In genomic region chr2:33068261-33068660, GRCh38 we compare ENCODE assay signal across 1 cellular context.
TF ChIP-seq lines count a peak whose summit lies in the region.

No MANE protein-coding gene starts in this region.

TF ChIP-seq in SK-N-SH, 30 proteins besides CTCF, POLR2A, EP300 and RAD21 (continued from another document):
- TF ChIP-seq REST (IDR thresholded peaks at IDR 0.05; ENCODE audit: low read depth, low read length) = no peak
- peak; percentile 75; the same call in 1 of the 2 replicates for TF ChIP-seq POLR2AphosphoS5 (IDR thresholded peaks at IDR 0.05; ENCODE audit: low read depth, low read length)
- TF ChIP-seq ZBTB33 (IDR thresholded peaks at IDR 0.05; ENCODE audit: borderline replicate concordance, low read depth) = peak; percentile 79; the same call in 1 of the 2 replicates
- peak; percentile 90 for TF ChIP-seq TEAD4 (IDR thresholded peaks at IDR 0.05; ENCODE audit: borderline replicate concordance, insufficient read depth)
- TF ChIP-seq RCOR1 (IDR thresholded peaks at IDR 0.05; ENCODE audit: low read length) = no peak
- TF ChIP-seq CHD2 (IDR thresholded peaks at IDR 0.05; ENCODE audit: low read length, partially characterized antibody) = no peak
- TF ChIP-seq ELF1 (IDR thresholded peaks at IDR 0.05) = no peak
- TF ChIP-seq FOXJ3 (CRISPR knock-in tag; IDR thresholded peaks at IDR 0.05) = no peak
- TF ChIP-seq EZH2phosphoT487 (IDR thresholded peaks at IDR 0.05; ENCODE audit: borderline replicate concordance, low read depth) = no peak
- no peak; the same call in 1 of the 2 replicates for TF ChIP-seq GABPA (IDR thresholded peaks at IDR 0.05; ENCODE audit: low read depth)
- no peak for TF ChIP-seq MXI1 (IDR thresholded peaks at IDR 0.05; ENCODE audit: low read depth, low read length)
- TF ChIP-seq PBX3 (IDR thresholded peaks at IDR 0.05) = peak; percentile 96
- peak; percentile 68 for TF ChIP-seq NFIC (IDR thresholded peaks at IDR 0.05; ENCODE audit: borderline replicate concordance)
- TF ChIP-seq RXRA (IDR thresholded peaks at IDR 0.05; ENCODE audit: borderline replicate concordance, low read depth) = peak; percentile 87; the same call in 1 of the 2 replicates
- no peak for TF ChIP-seq USF1 (IDR thresholded peaks at IDR 0.05; ENCODE audit: borderline replicate concordance, low read depth)
- TF ChIP-seq FOSL2 (IDR thresholded peaks at IDR 0.05; ENCODE audit: borderline replicate concordance, low read depth) = peak; percentile 98
- no peak for TF ChIP-seq MAX (IDR thresholded peaks at IDR 0.05; ENCODE audit: low read depth)
- TF ChIP-seq YY1 (IDR thresholded peaks at IDR 0.05; ENCODE audit: low read depth) = no peak
- TF ChIP-seq USF2 (IDR thresholded peaks at IDR 0.05; ENCODE audit: borderline replicate concordance, low read depth, low read length) = no peak
- peak; percentile 28; the same call in 1 of the 2 replicates for TF ChIP-seq FOXM1 (IDR thresholded peaks at IDR 0.05; ENCODE audit: low read depth)
- no peak for TF ChIP-seq SIN3A (IDR thresholded peaks at IDR 0.05; ENCODE audit: borderline replicate concordance, low read depth, low read length)
- no peak for TF ChIP-seq SMC3 (IDR thresholded peaks at IDR 0.05; ENCODE audit: low read depth, low read length)
- TF ChIP-seq JUND (IDR thresholded peaks at IDR 0.05) = peak; percentile 96
- TF ChIP-seq IRF3 (IDR thresholded peaks at IDR 0.05; ENCODE audit: low read depth, low read length) = no peak
- peak; percentile 95 for TF ChIP-seq TCF12 (IDR thresholded peaks at IDR 0.05)
- TF ChIP-seq TAF1 (IDR thresholded peaks at IDR 0.05; ENCODE audit: borderline replicate concordance, low read depth, low read length) = no peak
- 0 out of 2 replicates have a peak, but pooled peaks have one; percentile 24 for TF ChIP-seq MEF2A (IDR thresholded peaks at IDR 0.05; ENCODE audit: borderline replicate concordance, low read depth)
- no peak for TF ChIP-seq NRF1 (IDR thresholded peaks at IDR 0.05; ENCODE audit: low read depth, low read length)
TF ChIP-seq in SK-N-SH: peak in this region for 11.
